Comparison of ENCODE assay signal across 22 cellular contexts in the genomic region with DNA sequence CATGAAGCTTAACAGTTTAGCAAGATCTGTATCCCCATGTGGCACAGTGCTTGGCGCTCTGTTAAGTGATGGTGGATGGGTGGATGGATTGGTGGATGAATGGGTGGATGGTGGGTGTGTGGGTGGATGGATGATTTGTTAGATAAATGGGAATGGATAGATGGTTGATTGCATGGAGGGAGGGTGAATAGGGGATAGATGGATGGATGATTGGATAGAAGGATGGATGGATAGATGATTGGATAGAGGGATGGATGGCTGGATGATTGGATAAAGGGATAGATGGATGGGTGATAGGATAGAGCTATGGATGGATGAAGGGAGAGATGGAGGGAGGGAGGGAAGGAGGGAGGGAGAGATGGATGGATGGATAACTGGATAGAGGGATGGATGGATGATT.
A peak's percentile ranks its signal among the peaks of the same experiment; 100 is the strongest.
DNase-seq lines count a peak whose midpoint lies in the region; ATAC-seq, FAIRE-seq and TF ChIP-seq lines count a peak whose summit lies in the region.
"Had no signal": no experiment of that assay in that cellular context is flagged by ENCODE, and none has a peak within 500 bp of the region (broad histone marks: within the 10 kb centered on the region; RNA-seq: fewer than 3 reads in every experiment).

No MANE protein-coding gene starts in this region.

- no peak overlapping the region for H3K14ac ChIP-seq in H9 (ENCODE audit: insufficient read depth, low read length)

- CTCF ChIA-PET in K562 (lab: Yijun Ruan, JAX; ENCODE audit: low intra/inter-chr PET ratio) = no interaction called here

- H3K4me2 ChIP-seq in H9 (ENCODE audit: insufficient read depth, insufficient read length, low read length) = no peak overlapping the region
- H3K4me2 ChIP-seq in K562 (ENCODE audit: insufficient read depth, low read length) = no peak overlapping the region
- H3K4me2 ChIP-seq: A549, KMS-11 had no signal

- H2BK20ac ChIP-seq in H9 (ENCODE audit: low read depth, low read length, poor library complexity, severe bottlenecking) = no peak overlapping the region

- no peak overlapping the region for H4K91ac ChIP-seq in H9 (ENCODE audit: insufficient read length, low read depth, low read length)

- H3K9me3 Mint-ChIP-seq in H9 = no peaks in the 10 kb centered on the region; a peak in 1 of 5 replicates
- H3K9me3 Mint-ChIP-seq: CD4-positive, alpha-beta T cell had no signal

- in situ Hi-C loops in K562 (cut with MboI) = no loop called here

- H2AFZ ChIP-seq in H9 (ENCODE audit: low read length) (no peak overlapping the region), K562 (ENCODE audit: low read depth, low read length) (no peak overlapping the region)
- H2AFZ ChIP-seq: GM23248 had no signal

- H3K4me1 ChIP-seq in heart right ventricle = peaks cover 4 to 44% (median 20%) of the 10 kb centered on the region in 9 donors
- H3K4me1 ChIP-seq in H9 (ENCODE audit: insufficient read depth, low read length) = no peaks in the 10 kb centered on the region; the same call in 1 of the 2 replicates
- H3K4me1 ChIP-seq in K562 (replicated peaks in 1 of 2; ENCODE audit: control insufficient read depth in 2 of 2, insufficient read depth in 2 of 2, low read length in 2 of 2) = peaks cover 0 to 4% of the 10 kb centered on the region in 2 experiments; a peak in 2 of 5 replicates

- no peaks in the 10 kb centered on the region; the same call in 1 of the 2 replicates for H3K27me3 Mint-ChIP-seq in H9 (ENCODE audit: low read depth)
- H3K27me3 Mint-ChIP-seq: CD4-positive, alpha-beta T cell had no signal

- no peak overlapping the region for H3K27ac ChIP-seq in heart right ventricle
- H3K27ac ChIP-seq in H9 (ENCODE audit: insufficient read length, low read depth, low read length) = no peak overlapping the region
- no peak overlapping the region for H3K27ac ChIP-seq in K562 (ENCODE audit: extremely low read depth, low read depth, low read length)
- H3K27ac ChIP-seq: 22Rv1, GM23248, KMS-11 had no signal

- H2BK12ac ChIP-seq in H9 (ENCODE audit: insufficient read length, low read depth, low read length) = no peak overlapping the region

- no peak overlapping the region for H4K8ac ChIP-seq in H9 (replicated peaks; ENCODE audit: insufficient read length, low read depth, low read length)

- no peaks in the 10 kb centered on the region for H3K9me1 ChIP-seq in K562 (ENCODE audit: control insufficient read depth, insufficient read depth, low read length)

- peak overlapping the region; percentile 17 for H3K9ac ChIP-seq in H9 (ENCODE audit: extremely low read depth, insufficient read length, low read length)
- no peak overlapping the region for H3K9ac ChIP-seq in K562 (ENCODE audit: insufficient read depth in 1 of 2, low read depth in 2 of 2, low read length in 2 of 2)
- H3K9ac ChIP-seq: GM23248, KMS-11 had no signal

- ATAC-seq in heart right ventricle = no peak
- ATAC-seq in K562 = no peak
- no peak for ATAC-seq in GM18868 (IDR thresholded peaks at IDR 0.05; ENCODE audit: unreplicated experiment)
- ATAC-seq: A549, HCT116 had no signal

- H3K23me2 ChIP-seq in H9 (ENCODE audit: insufficient read length, low read depth, low read length, poor library complexity, severe bottlenecking) = no peaks in the 10 kb centered on the region

- H2AK5ac ChIP-seq in H9 (ENCODE audit: insufficient read length, low read length) = no peak overlapping the region

- H3K23ac ChIP-seq in H9 (ENCODE audit: insufficient read length, low read depth, low read length) = no peak overlapping the region

- TF ChIP-seq POLR2A in K562 (conservative IDR thresholded peaks at IDR 0.05) = no peak

- WGBS in heart right ventricle, 2 donors = 95 to 98% methylated on average over 1 of the region's 1 CpG
- WGBS in H9 (ENCODE audit: extremely low coverage, insufficient read length, low lambda C conversion rate) = no CpG with 5 or more reads among the region's 1 CpG
- WGBS in K562 (ENCODE audit: insufficient coverage, low coverage, missing lambda C conversion rate) = 88% methylated on average over 1 of the region's 1 CpG

- no peak for TF ChIP-seq EP300 in K562 (IDR thresholded peaks at IDR 0.05; ENCODE audit: low read length)

- no TSS peak for BruUV-seq in K562 (replicated peaks; lab: Mats Ljungman, UMichigan)

- H2BK15ac ChIP-seq in H9 (ENCODE audit: low read depth, low read length) = no peak overlapping the region

- TF ChIP-seq CTCF in heart right ventricle (IDR thresholded peaks at IDR 0.05) (no peak), H9 (conservative IDR thresholded peaks at IDR 0.05) (no peak), K562 (IDR thresholded peaks at IDR 0.05 in 2 of 3, conservative IDR thresholded peaks at IDR 0.05 in 1 of 3; ENCODE audit: insufficient read depth in 2 of 3, low read depth in 1 of 3, low read length in 3 of 3) (no peak)

- H3T11ph ChIP-seq in H9 (ENCODE audit: low read length) = no peak overlapping the region

- H3K9me3 ChIP-seq in heart right ventricle = no peaks in the 10 kb centered on the region
- H3K9me3 ChIP-seq in H9 (ENCODE audit: control insufficient read depth, low read depth, low read length) = no peaks in the 10 kb centered on the region
- H3K9me3 ChIP-seq in K562 (replicated peaks; ENCODE audit: control insufficient read depth, insufficient read depth, low read depth, low read length) = no peaks in the 10 kb centered on the region
- H3K9me3 ChIP-seq: A549, Caco-2 had no signal

- no peak overlapping the region for H3K4ac ChIP-seq in H9 (ENCODE audit: low read depth, low read length)

- no peak overlapping the region for H3K56ac ChIP-seq in H9 (ENCODE audit: insufficient read length, low read depth, low read length)

- no peak for TF ChIP-seq RAD21 in K562 (CRISPR knock-in tag; conservative IDR thresholded peaks at IDR 0.05 in 1 of 2, IDR thresholded peaks at IDR 0.05 in 1 of 2)

- FAIRE-seq in K562 (lab: Jason Lieb, UNC) = no peak
- FAIRE-seq in urothelium cell line (lab: Jason Lieb, UNC) = peak; percentile 71
- FAIRE-seq: A549, D721Med, GM19239, H54, HTR-8/SVneo had no signal

- H3K27ac Mint-ChIP-seq in H9 = no peak overlapping the region
- H3K27ac Mint-ChIP-seq: CD4-positive, alpha-beta T cell had no signal

- intact Hi-C loops in cardiac septum (cut with DNase I) (loop anchor here (5.0 kb wide), 1 partner anchor 230 kb away; a partner anchor contains a TSS), heart right ventricle (cut with DNase I) (no loop called here), K562 (cut with micrococcal nuclease) (no loop called here)

- no peak overlapping the region for H4K5ac ChIP-seq in H9 (ENCODE audit: insufficient read length, low read depth, low read length)

- no peaks in the 10 kb centered on the region for H3K79me1 ChIP-seq in H9 (ENCODE audit: insufficient read depth, low read depth, low read length, poor library complexity, severe bottlenecking)

- no peak overlapping the region for H3K4me3 ChIP-seq in heart right ventricle
- no peak overlapping the region for H3K4me3 ChIP-seq in K562
- H3K4me3 ChIP-seq: A549, GM23248 had no signal

- H3K79me2 ChIP-seq in H9 (ENCODE audit: insufficient read depth, low read length) = no peaks in the 10 kb centered on the region; the same call in 1 of the 2 replicates
- H3K79me2 ChIP-seq in K562 (ENCODE audit: control insufficient read depth, insufficient read depth, low read length) = no peaks in the 10 kb centered on the region

- H3K36me3 ChIP-seq in heart right ventricle (no peaks in the 10 kb centered on the region), K562 (ENCODE audit: control insufficient read depth, insufficient read depth, low read length) (no peaks in the 10 kb centered on the region)

- POLR2A ChIA-PET in K562 (lab: Yijun Ruan, JAX) = no interaction called here

- no peaks in the 10 kb centered on the region for H3K27me3 ChIP-seq in heart right ventricle
- H3K27me3 ChIP-seq in H9 (ENCODE audit: insufficient read depth, low read length) = no peaks in the 10 kb centered on the region
- H3K27me3 ChIP-seq in K562 (ENCODE audit: control insufficient read depth in 2 of 2, insufficient read depth in 2 of 2, low read length in 2 of 2) = no peaks in the 10 kb centered on the region

- H3K18ac ChIP-seq in H9 (ENCODE audit: insufficient read length, low read depth, low read length) = no peak overlapping the region

- no peak overlapping the region for H3K4me3 Mint-ChIP-seq in H9
- H3K4me3 Mint-ChIP-seq: CD4-positive, alpha-beta T cell had no signal

- no peak overlapping the region for H2BK5ac ChIP-seq in H9 (ENCODE audit: insufficient read length, low read length)

- H4K20me1 ChIP-seq in H9 (ENCODE audit: control insufficient read depth, insufficient read depth, insufficient read length) (no peaks in the 10 kb centered on the region), K562 (replicated peaks; ENCODE audit: control insufficient read depth, insufficient read depth, low read length) (peaks cover 7% of the 10 kb centered on the region)

- H2BK120ac ChIP-seq in H9 (ENCODE audit: low read depth, low read length, poor library complexity, severe bottlenecking) = no peak overlapping the region

- peaks cover 5 to 6% of the 10 kb centered on the region in 2 experiments for H3K4me1 Mint-ChIP-seq in H9

- H3K36me3 Mint-ChIP-seq in H9 (ENCODE audit: insufficient read depth in 1 of 3, low read depth in 3 of 3) = peaks cover 5% of the 10 kb centered on the region in 3 experiments; a peak in 6 of 7 replicates

- DNase-seq in cardiac septum (ENCODE audit: low spot score) = peak; percentile 12
- no peak for DNase-seq in heart right ventricle
- DNase-seq in H9 = no peak
- DNase-seq in K562 (ENCODE audit: extremely low read depth in 1 of 4, low spot score in 3 of 4) = no peak
- DNase-seq in urothelium cell line (ENCODE audit: low spot score) = no peak
- no peak for DNase-seq in dermis blood vessel endothelial cell
- no peak for DNase-seq in SK-N-DZ (ENCODE audit: low spot score)
- DNase-seq: AML-193; C1 segment of cervical spinal cord; Caco-2; CD4-positive, alpha-beta T cell; GDM1 had no signal

TF ChIP-seq in K562, 482 proteins besides CTCF, POLR2A, EP300 and RAD21:
- TF ChIP-seq HLTF (IDR thresholded peaks at IDR 0.05) (no peak), EHMT2 (IDR thresholded peaks at IDR 0.05) (0 out of 2 replicates have a peak, but pooled peaks have one; percentile 22), RFX7 (CRISPR knock-in tag; IDR thresholded peaks at IDR 0.05) (no peak), EGR1 (conservative IDR thresholded peaks at IDR 0.05) (peak; percentile 16), HDAC1 (IDR thresholded peaks at IDR 0.05) (peak in 1 of 2 experiments; percentile 25; a peak in 1 of 4 replicates), YBX1 (IDR thresholded peaks at IDR 0.05) (0 out of 2 replicates have a peak, but pooled peaks have one; percentile 54)
